In genomic region chr1:95197616-95198252, GRCh38 we compare ENCODE assay signal across 10 cellular contexts. TPM values are rescaled to one million over a fixed set of nuclear protein-coding genes. Genes with fewer than 3 reads are reported as not detected.
DNase-seq lines count a peak whose midpoint lies in the region; ATAC-seq and TF ChIP-seq lines count a peak whose summit lies in the region.
"Had no signal": no experiment of that assay in that cellular context is flagged by ENCODE, and none has a peak within 500 bp of the region (broad histone marks: within the 10 kb centered on the region; RNA-seq: fewer than 3 reads in every experiment).

No MANE protein-coding gene starts in this region.

- H3K36me3 ChIP-seq in hepatocyte (replicated peaks; ENCODE audit: insufficient read depth, low read depth) = no peaks in the 10 kb centered on the region
- H3K36me3 ChIP-seq: BLaER1 had no signal

- ATAC-seq in GM18505 (IDR thresholded peaks at IDR 0.05; ENCODE audit: unreplicated experiment) = no peak

- H3K9me2 ChIP-seq in hepatocyte (replicated peaks; ENCODE audit: insufficient read depth) = no peaks in the 10 kb centered on the region

- no peak overlapping the region for H3K4me3 ChIP-seq in astrocyte of the cerebellum (ENCODE audit: low read depth, low read length)
- H3K4me3 ChIP-seq in hepatocyte = no peak overlapping the region
- H3K4me3 ChIP-seq: BLaER1 had no signal

- no peak overlapping the region for H2AFZ ChIP-seq in hepatocyte

- H3K4me2 ChIP-seq in hepatocyte = no peak overlapping the region
- H3K4me2 ChIP-seq: BLaER1 had no signal

- H4K20me1 ChIP-seq in hepatocyte (ENCODE audit: insufficient read depth, poor library complexity, severe bottlenecking) = no peaks in the 10 kb centered on the region
- H4K20me1 ChIP-seq: BLaER1 had no signal

- H3K9me3 ChIP-seq in hepatocyte (ENCODE audit: low read depth) = no peaks in the 10 kb centered on the region
- H3K9me3 ChIP-seq: BLaER1 had no signal

- no peaks in the 10 kb centered on the region for H3K79me2 ChIP-seq in hepatocyte

- DNase-seq in AG08396 (ENCODE audit: low spot score) (peak; percentile 14), HPDE6-E6E7 (ENCODE audit: extremely low spot score) (peak; percentile 45), astrocyte of the cerebellum (ENCODE audit: low read depth) (peak; percentile 97), iris pigment epithelial cell (ENCODE audit: low read depth) (peak; percentile 36), hepatocyte (ENCODE audit: low spot score) (no peak)
- no peak for DNase-seq in activated CD4-positive, alpha-beta T cell treated with anti-CD3 and anti-CD28 coated beads, Interleukin-2, amount 50 U/mL, for 1 hour
- DNase-seq in activated CD4-positive, alpha-beta T cell treated with anti-CD3 and anti-CD28 coated beads, Interleukin-2, amount 50 U/mL, for 48 hours = no peak
- DNase-seq: MM.1S had no signal

- in situ Hi-C loops in astrocyte of the cerebellum (cut with HindIII; ENCODE audit: low sequenced_read_pairs) = loop anchor here (5.0 kb wide), 1 partner anchor 70 kb away; no protein-coding TSS in a partner anchor

- no peak for TF ChIP-seq POLR2A in GM18505 (IDR thresholded peaks at IDR 0.05; ENCODE audit: borderline replicate concordance, extremely low read depth, insufficient read depth, insufficient read length)

- H3K27ac ChIP-seq in hepatocyte = no peak overlapping the region
- H3K27ac ChIP-seq: BLaER1 had no signal

- TF ChIP-seq CTCF in astrocyte of the cerebellum (IDR thresholded peaks at IDR 0.05; ENCODE audit: low read depth, low read length, missing control alignments) (no peak), hepatocyte (IDR thresholded peaks at IDR 0.05; ENCODE audit: poor library complexity) (no peak)

- H3K27me3 ChIP-seq in hepatocyte = no peaks in the 10 kb centered on the region
- H3K27me3 ChIP-seq: BLaER1 had no signal

- WGBS in hepatocyte (ENCODE audit: low lambda C conversion rate, missing lambda C conversion rate) = 60% methylated on average over 1 of the region's 1 CpG

- H3K4me1 ChIP-seq in hepatocyte (ENCODE audit: insufficient read depth) = no peaks in the 10 kb centered on the region
- H3K4me1 ChIP-seq: BLaER1 had no signal

RNA-seq across cellular contexts. Expression of gene RWDD3, which starts 36.3 kb away (rescaled TPM):
- total RNA-seq in hepatocyte = 25.0 and 28.5 TPM in 2 replicates
- 18.9 and 23.0 TPM in 2 replicates for polyA plus RNA-seq in hepatocyte

Comparison
In these comparisons a context has a peak if more than half of its experiments do, and no peak if none do; other contexts are left out.
1. DNase-seq: peak in AG08396 (single experiment), HPDE6-E6E7 (single experiment), astrocyte of the cerebellum (single experiment) and iris pigment epithelial cell (single experiment); none in activated CD4-positive, alpha-beta T cell treated with anti-CD3 and anti-CD28 coated beads, Interleukin-2, amount 50 U/mL, for 1 hour (single experiment), hepatocyte (single experiment) and activated CD4-positive, alpha-beta T cell treated with anti-CD3 and anti-CD28 coated beads, Interleukin-2, amount 50 U/mL, for 48 hours (0 of 2).